In the genomic region with DNA sequence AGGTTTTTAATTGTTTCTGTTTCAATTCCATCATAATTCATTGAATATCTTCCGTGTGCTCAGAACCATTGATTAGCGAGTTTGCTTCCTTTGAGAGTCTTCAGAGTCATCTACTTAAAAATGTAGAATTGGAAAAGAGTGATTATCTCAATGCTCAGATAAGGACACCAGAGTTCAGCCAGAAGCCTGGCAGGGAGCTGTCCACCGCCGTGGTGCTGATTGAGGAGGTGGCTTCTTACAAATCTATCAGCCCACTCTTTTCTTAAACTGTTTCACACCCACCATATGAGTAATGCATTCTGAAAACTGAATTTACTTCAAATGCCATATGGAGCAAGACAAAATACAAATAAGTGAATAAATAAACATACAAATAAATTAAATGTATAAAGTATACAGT, we compare ENCODE assay signal across 9 cellular contexts.
DNase-seq lines count a peak whose midpoint lies in the region; ATAC-seq, FAIRE-seq and TF ChIP-seq lines count a peak whose summit lies in the region.
"Had no signal": no experiment of that assay in that cellular context is flagged by ENCODE, and none has a peak within 500 bp of the region (broad histone marks: within the 10 kb centered on the region; RNA-seq: fewer than 3 reads in every experiment).

No MANE protein-coding gene starts in this region.

- no peak for TF ChIP-seq CTCF in A549 (IDR thresholded peaks at IDR 0.05)

- TF ChIP-seq EP300 in A549 (IDR thresholded peaks at IDR 0.05), result no peak

- H3K4me1 ChIP-seq in A549, result no peaks in the 10 kb centered on the region

- no peak for ATAC-seq in A549
- ATAC-seq in left colon, result peak; percentile 39
- no peak for ATAC-seq in HG03159 (IDR thresholded peaks at IDR 0.05; ENCODE audit: unreplicated experiment)
- ATAC-seq in HG03139 (IDR thresholded peaks at IDR 0.05; ENCODE audit: unreplicated experiment), result no peak

- WGBS in A549 (ENCODE audit: missing lambda C conversion rate), result 91% methylated on average over 4 of the region's 4 CpGs

- H3K4me2 ChIP-seq in A549, result no peak overlapping the region

- no peak for FAIRE-seq in A549 (lab: Jason Lieb, UNC)

- CTCF ChIA-PET in A549 (lab: Yijun Ruan, JAX), result no interaction called here

- no peak overlapping the region for H3K27ac ChIP-seq in A549
- H3K27ac ChIP-seq: thoracic aorta had no signal

- no peaks in the 10 kb centered on the region for H3K9me3 ChIP-seq in A549
- H3K9me3 ChIP-seq: thoracic aorta had no signal

- intact Hi-C loops in left colon (cut with DNase I, micrococcal nuclease), result no loop called here

- no peak for TF ChIP-seq POLR2A in A549 (IDR thresholded peaks at IDR 0.05; ENCODE audit: low read length)

- DNase-seq in A549 (ENCODE audit: low read depth in 1 of 2, low spot score in 1 of 2) (peak; percentile 18 to 24), HT1080 (ENCODE audit: low read depth) (peak; percentile 45), amniotic epithelial cell (ENCODE audit: low read depth) (peak; percentile 63), left colon (peak in 1 of 2 donors; percentile 64), NCI-H1436 (lab: John Stamatoyannopoulos, UW) (no peak), DMS79 treated with DMSO at 0.1 percent for 48 hours (lab: John Stamatoyannopoulos, UW) (no peak)

- POLR2A ChIA-PET in A549 (lab: Yijun Ruan, JAX), result no interaction called here

- H3K4me3 ChIP-seq in A549, result no peak overlapping the region
- H3K4me3 ChIP-seq: thoracic aorta had no signal

- no peak for TF ChIP-seq RAD21 in A549 (conservative IDR thresholded peaks at IDR 0.05 in 1 of 2, IDR thresholded peaks at IDR 0.05 in 1 of 2)

TF ChIP-seq in A549, 52 proteins besides CTCF, POLR2A, EP300 and RAD21:
- no peak for TF ChIP-seq HOXB13 (CRISPR knock-in tag; IDR thresholded peaks at IDR 0.05; ENCODE audit: low read depth)
- TF ChIP-seq, protein P1, sequence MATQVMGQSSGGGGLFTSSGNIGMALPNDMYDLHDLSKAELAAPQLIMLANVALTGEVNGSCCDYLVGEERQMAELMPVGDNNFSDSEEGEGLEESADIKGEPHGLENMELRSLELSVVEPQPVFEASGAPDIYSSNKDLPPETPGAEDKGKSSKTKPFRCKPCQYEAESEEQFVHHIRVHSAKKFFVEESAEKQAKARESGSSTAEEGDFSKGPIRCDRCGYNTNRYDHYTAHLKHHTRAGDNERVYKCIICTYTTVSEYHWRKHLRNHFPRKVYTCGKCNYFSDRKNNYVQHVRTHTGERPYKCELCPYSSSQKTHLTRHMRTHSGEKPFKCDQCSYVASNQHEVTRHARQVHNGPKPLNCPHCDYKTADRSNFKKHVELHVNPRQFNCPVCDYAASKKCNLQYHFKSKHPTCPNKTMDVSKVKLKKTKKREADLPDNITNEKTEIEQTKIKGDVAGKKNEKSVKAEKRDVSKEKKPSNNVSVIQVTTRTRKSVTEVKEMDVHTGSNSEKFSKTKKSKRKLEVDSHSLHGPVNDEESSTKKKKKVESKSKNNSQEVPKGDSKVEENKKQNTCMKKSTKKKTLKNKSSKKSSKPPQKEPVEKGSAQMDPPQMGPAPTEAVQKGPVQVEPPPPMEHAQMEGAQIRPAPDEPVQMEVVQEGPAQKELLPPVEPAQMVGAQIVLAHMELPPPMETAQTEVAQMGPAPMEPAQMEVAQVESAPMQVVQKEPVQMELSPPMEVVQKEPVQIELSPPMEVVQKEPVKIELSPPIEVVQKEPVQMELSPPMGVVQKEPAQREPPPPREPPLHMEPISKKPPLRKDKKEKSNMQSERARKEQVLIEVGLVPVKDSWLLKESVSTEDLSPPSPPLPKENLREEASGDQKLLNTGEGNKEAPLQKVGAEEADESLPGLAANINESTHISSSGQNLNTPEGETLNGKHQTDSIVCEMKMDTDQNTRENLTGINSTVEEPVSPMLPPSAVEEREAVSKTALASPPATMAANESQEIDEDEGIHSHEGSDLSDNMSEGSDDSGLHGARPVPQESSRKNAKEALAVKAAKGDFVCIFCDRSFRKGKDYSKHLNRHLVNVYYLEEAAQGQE (IDR thresholded peaks at IDR 0.05), result peak; percentile 97
- no peak for TF ChIP-seq KDM5A (IDR thresholded peaks at IDR 0.05)
- TF ChIP-seq, protein P2, sequence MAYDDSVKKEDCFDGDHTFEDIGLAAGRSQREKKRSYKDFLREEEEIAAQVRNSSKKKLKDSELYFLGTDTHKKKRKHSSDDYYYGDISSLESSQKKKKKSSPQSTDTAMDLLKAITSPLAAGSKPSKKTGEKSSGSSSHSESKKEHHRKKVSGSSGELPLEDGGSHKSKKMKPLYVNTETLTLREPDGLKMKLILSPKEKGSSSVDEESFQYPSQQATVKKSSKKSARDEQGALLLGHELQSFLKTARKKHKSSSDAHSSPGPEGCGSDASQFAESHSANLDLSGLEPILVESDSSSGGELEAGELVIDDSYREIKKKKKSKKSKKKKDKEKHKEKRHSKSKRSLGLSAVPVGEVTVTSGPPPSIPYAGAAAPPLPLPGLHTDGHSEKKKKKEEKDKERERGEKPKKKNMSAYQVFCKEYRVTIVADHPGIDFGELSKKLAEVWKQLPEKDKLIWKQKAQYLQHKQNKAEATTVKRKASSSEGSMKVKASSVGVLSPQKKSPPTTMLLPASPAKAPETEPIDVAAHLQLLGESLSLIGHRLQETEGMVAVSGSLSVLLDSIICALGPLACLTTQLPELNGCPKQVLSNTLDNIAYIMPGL (CRISPR knock-in tag; IDR thresholded peaks at IDR 0.05; ENCODE audit: borderline replicate concordance), result no peak
- no peak for TF ChIP-seq POLR2AphosphoS2 (conservative IDR thresholded peaks at IDR 0.05; ENCODE audit: low read length)
- TF ChIP-seq EHMT2 (IDR thresholded peaks at IDR 0.05; ENCODE audit: low read depth), result peak; percentile 72
- TF ChIP-seq EHF (CRISPR knock-in tag; IDR thresholded peaks at IDR 0.05), result no peak
- TF ChIP-seq ZSCAN20 (CRISPR knock-in tag; IDR thresholded peaks at IDR 0.05), result no peak
- TF ChIP-seq HOXA7 (CRISPR knock-in tag; IDR thresholded peaks at IDR 0.05), result no peak
- TF ChIP-seq, protein P3, sequence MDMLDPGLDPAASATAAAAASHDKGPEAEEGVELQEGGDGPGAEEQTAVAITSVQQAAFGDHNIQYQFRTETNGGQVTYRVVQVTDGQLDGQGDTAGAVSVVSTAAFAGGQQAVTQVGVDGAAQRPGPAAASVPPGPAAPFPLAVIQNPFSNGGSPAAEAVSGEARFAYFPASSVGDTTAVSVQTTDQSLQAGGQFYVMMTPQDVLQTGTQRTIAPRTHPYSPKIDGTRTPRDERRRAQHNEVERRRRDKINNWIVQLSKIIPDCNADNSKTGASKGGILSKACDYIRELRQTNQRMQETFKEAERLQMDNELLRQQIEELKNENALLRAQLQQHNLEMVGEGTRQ (IDR thresholded peaks at IDR 0.05), result no peak

Comparison
In these comparisons a context has a peak if more than half of its experiments do, and no peak if none do; other contexts are left out.
1. DNase-seq: peak in A549 (2 of 2), HT1080 (single experiment) and amniotic epithelial cell (single experiment); none in NCI-H1436 (single experiment) and DMS79 treated with DMSO at 0.1 percent for 48 hours (single experiment).